Comparison of ENCODE assay signal across 8 cellular contexts in the genomic region with DNA sequence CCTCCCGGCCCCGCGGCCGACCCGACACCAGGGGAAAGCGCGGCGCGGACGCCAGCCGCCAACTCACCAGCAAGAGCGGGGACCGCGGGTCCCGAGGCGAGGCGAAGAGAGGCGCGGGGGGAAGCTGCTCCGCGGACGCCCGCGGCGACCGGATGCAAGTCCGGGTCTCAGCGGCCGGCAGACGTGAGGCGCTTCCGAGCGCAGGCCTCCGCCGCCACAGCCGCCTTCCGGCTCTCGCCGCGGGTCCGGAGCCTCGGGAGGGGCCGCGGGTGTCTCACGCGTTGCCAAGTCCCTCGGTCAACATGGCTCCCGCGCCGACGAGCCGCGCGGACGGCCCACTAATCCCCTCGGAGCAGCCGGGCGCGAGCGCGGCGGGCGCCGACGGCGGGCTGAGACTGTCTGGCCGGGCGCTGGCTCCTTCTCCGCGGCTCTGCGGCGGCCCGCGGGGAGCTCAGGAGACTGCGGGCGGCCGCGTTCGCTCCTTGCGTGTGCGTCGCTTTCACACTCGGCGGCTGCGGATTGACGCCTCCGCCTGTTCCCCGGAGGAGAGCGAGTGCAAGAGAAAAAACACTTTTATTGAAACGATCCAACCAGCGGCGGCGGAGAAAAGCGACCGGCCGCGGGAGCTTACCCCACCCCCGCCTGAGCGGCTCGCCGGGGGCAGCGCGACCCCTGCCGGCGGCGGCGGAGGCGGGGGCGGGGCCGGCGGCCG. TPM values are rescaled to one million over a fixed set of nuclear protein-coding genes. Genes with fewer than 3 reads are reported as not detected.
DNase-seq lines count a peak whose midpoint lies in the region; ATAC-seq and TF ChIP-seq lines count a peak whose summit lies in the region.

A gene (minus strand): TSS at position 521 of the 712 bp plus-strand sequence. CDS start 65,603 bp downstream, outside the sequence.

- DNase-seq in NCI-H69 (lab: John Stamatoyannopoulos, UW), result peak; percentile 94
- peak; percentile 81 to 85 for DNase-seq in activated CD4-positive, alpha-beta T cell treated with anti-CD3 and anti-CD28 coated beads, Interleukin-2, amount 50 U/mL, for 4 hours
- DNase-seq in dermis microvascular lymphatic vessel endothelial cell (ENCODE audit: low read depth in 2 of 2), result peak; percentile 74 to 88
- DNase-seq in lower leg skin (ENCODE audit: low spot score in 2 of 2), result peak; percentile 60 to 96
- peak; percentile 82 to 89 for DNase-seq in stimulated activated CD4-positive, alpha-beta T cell treated with anti-CD3 and anti-CD28 coated beads, Interleukin-4, amount 100 ng/mL, for 4 hours

- WGBS in lower leg skin, 2 donors, result 0% methylated on average over 85 of the region's 112 CpGs; no CpG with 5 or more reads in 1 of the 2 donors

- H3K27ac ChIP-seq in C4-2B, result peak within 1 kb of the TSS; percentile 89

- H3K4me3 ChIP-seq in lower leg skin (ENCODE audit: low read depth, poor library complexity, severe bottlenecking), result peak within 1 kb of the TSS; percentile 89

- peak; percentile 37 for ATAC-seq in GM19351 (IDR thresholded peaks at IDR 0.05; ENCODE audit: unreplicated experiment)
- ATAC-seq in HG03521 (IDR thresholded peaks at IDR 0.05; ENCODE audit: unreplicated experiment), result peak; percentile 43

- TF ChIP-seq CTCF in C4-2B (conservative IDR thresholded peaks at IDR 0.05) (peak; percentile 83), lower leg skin (IDR thresholded peaks at IDR 0.05) (no peak)

- intact Hi-C loops in lower leg skin (cut with DNase I; ENCODE audit: low total_unique reads), result loop anchor here (10.0 kb wide), 1 partner anchor 335 kb away; no protein-coding TSS in a partner anchor

- no peak for TF ChIP-seq POLR2A in lower leg skin (IDR thresholded peaks at IDR 0.05)

RNA-seq across cellular contexts. Expression of the gene that starts here (rescaled TPM):
- total RNA-seq in dermis microvascular lymphatic vessel endothelial cell (99.9 and 131 TPM in 2 replicates), lower leg skin (10 to 100 TPM; 27.3 to 41.9 (median 30.8) TPM)

Comparison
In these comparisons a context has a peak if more than half of its experiments do, and no peak if none do; other contexts are left out.
1. Peak in every context shown above with its lines: DNase-seq, ATAC-seq, H3K4me3 ChIP-seq and H3K27ac ChIP-seq.